ENCODE assay signal across 9 cellular contexts in the genomic region with DNA sequence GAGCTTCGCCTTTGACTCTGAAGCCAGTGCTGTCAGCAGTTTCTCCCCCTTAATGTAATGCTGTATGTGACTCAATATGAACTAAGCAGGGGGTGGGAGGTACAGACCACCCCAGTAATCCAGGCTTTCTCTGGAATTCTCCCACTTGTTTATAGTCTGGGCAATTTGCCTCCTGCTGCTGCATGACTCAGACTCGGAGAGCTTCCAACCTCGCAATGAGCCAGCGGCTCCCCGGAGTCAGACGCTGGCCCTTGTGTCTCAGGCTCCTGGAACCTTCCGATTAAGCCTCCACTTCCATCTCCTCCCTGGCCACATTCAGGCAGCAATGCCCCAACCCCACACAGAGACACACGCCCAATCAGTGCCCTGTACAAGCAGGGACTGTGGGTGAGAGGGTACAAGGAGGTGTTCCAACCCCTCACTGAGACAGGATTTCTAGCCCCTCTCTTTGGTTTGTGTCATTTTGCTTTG.
DNase-seq lines count a peak whose midpoint lies in the region; ATAC-seq and FAIRE-seq lines count a peak whose summit lies in the region.
"Had no signal": no experiment of that assay in that cellular context is flagged by ENCODE, and none has a peak within 500 bp of the region (broad histone marks: within the 10 kb centered on the region; RNA-seq: fewer than 3 reads in every experiment).

No MANE protein-coding gene starts in this region.

- H3K9me3 Mint-ChIP-seq in activated CD4-positive, alpha-beta T cell treated with anti-CD3 and anti-CD28 coated beads for 36 hours (ENCODE audit: low read depth), result no peaks in the 10 kb centered on the region
- H3K9me3 Mint-ChIP-seq in stimulated activated memory B cell treated with anti-CD40 and anti-IgM and Interleukin-4, amounts not matched to agents 10 μg/mL and 1 μg/mL and 100 μg/mL, for 72 hours, result peaks cover 6% of the 10 kb centered on the region

- POLR2A ChIA-PET in activated CD4-positive, alpha-beta T cell treated with anti-CD3 and anti-CD28 coated beads for 36 hours (lab: Charles Lee), result no interaction called here

- DNase-seq in HTR-8/SVneo (ENCODE audit: insufficient read length, low spot score), result peak; percentile 75
- DNase-seq in brain pericyte (ENCODE audit: low read depth, low spot score), result peak; percentile 96
- DNase-seq in islet precursor cell, result peak; percentile 96
- DNase-seq in superior temporal gyrus (ENCODE audit: extremely low spot score), result peak; percentile 81
- no peak for DNase-seq in activated CD4-positive, alpha-beta T cell treated with anti-CD3 and anti-CD28 coated beads for 36 hours
- DNase-seq in NCI-H1105 treated with DMSO at 0.1 percent for 48 hours (lab: John Stamatoyannopoulos, UW), result no peak

- no peaks in the 10 kb centered on the region for H3K4me1 Mint-ChIP-seq in activated CD4-positive, alpha-beta T cell treated with anti-CD3 and anti-CD28 coated beads for 36 hours
- H3K4me1 Mint-ChIP-seq in stimulated activated memory B cell treated with anti-CD40 and anti-IgM and Interleukin-4, amounts not matched to agents 10 μg/mL and 1 μg/mL and 100 μg/mL, for 72 hours, result no peaks in the 10 kb centered on the region

- peaks cover 19% of the 10 kb centered on the region for H3K27me3 Mint-ChIP-seq in activated CD4-positive, alpha-beta T cell treated with anti-CD3 and anti-CD28 coated beads for 36 hours
- peaks cover 10% of the 10 kb centered on the region for H3K27me3 Mint-ChIP-seq in stimulated activated memory B cell treated with anti-CD40 and anti-IgM and Interleukin-4, amounts not matched to agents 10 μg/mL and 1 μg/mL and 100 μg/mL, for 72 hours

- FAIRE-seq in HTR-8/SVneo (lab: Jason Lieb, UNC), result peak; percentile 77
- FAIRE-seq: islet of Langerhans had no signal

- H3K27ac Mint-ChIP-seq in activated CD4-positive, alpha-beta T cell treated with anti-CD3 and anti-CD28 coated beads for 36 hours, result no peak overlapping the region
- no peak overlapping the region for H3K27ac Mint-ChIP-seq in stimulated activated memory B cell treated with anti-CD40 and anti-IgM and Interleukin-4, amounts not matched to agents 10 μg/mL and 1 μg/mL and 100 μg/mL, for 72 hours

- H3K36me3 Mint-ChIP-seq in activated CD4-positive, alpha-beta T cell treated with anti-CD3 and anti-CD28 coated beads for 36 hours (ENCODE audit: low read depth), result no peaks in the 10 kb centered on the region
- H3K36me3 Mint-ChIP-seq in stimulated activated memory B cell treated with anti-CD40 and anti-IgM and Interleukin-4, amounts not matched to agents 10 μg/mL and 1 μg/mL and 100 μg/mL, for 72 hours, result no peaks in the 10 kb centered on the region

- ATAC-seq in GM18502 (IDR thresholded peaks at IDR 0.05; ENCODE audit: poor library complexity, unreplicated experiment), result no peak
- ATAC-seq in activated CD4-positive, alpha-beta T cell treated with anti-CD3 and anti-CD28 coated beads for 36 hours, result no peak
- no peak for ATAC-seq in stimulated activated memory B cell treated with anti-CD40 and anti-IgM and Interleukin-4, amounts not matched to agents 10 μg/mL and 1 μg/mL and 100 μg/mL, for 72 hours

- CTCF ChIA-PET in activated CD4-positive, alpha-beta T cell treated with anti-CD3 and anti-CD28 coated beads for 36 hours (lab: Charles Lee), result no interaction called here

- intact Hi-C loops in activated CD4-positive, alpha-beta T cell treated with anti-CD3 and anti-CD28 coated beads for 36 hours (cut with DNase I, micrococcal nuclease), result no loop called here

- H3K4me3 Mint-ChIP-seq in activated CD4-positive, alpha-beta T cell treated with anti-CD3 and anti-CD28 coated beads for 36 hours, result no peak overlapping the region
- no peak overlapping the region for H3K4me3 Mint-ChIP-seq in stimulated activated memory B cell treated with anti-CD40 and anti-IgM and Interleukin-4, amounts not matched to agents 10 μg/mL and 1 μg/mL and 100 μg/mL, for 72 hours

Comparison
In these comparisons a context has a peak if more than half of its experiments do, and no peak if none do; other contexts are left out.
1. DNase-seq: peak in HTR-8/SVneo (single experiment), brain pericyte (single experiment), islet precursor cell (single experiment) and superior temporal gyrus (single experiment); none in activated CD4-positive, alpha-beta T cell treated with anti-CD3 and anti-CD28 coated beads for 36 hours (single experiment) and NCI-H1105 treated with DMSO at 0.1 percent for 48 hours (single experiment).